28 cellular contexts compared by ENCODE assay signal in genomic region chr21:34521561-34521960, GRCh38. TPM values are rescaled to one million over a fixed set of nuclear protein-coding genes. Genes with fewer than 3 reads are reported as not detected.
DNase-seq lines count a peak whose midpoint lies in the region; ATAC-seq and TF ChIP-seq lines count a peak whose summit lies in the region.
"Had no signal": no experiment of that assay in that cellular context is flagged by ENCODE, and none has a peak within 500 bp of the region (broad histone marks: within the 10 kb centered on the region; RNA-seq: fewer than 3 reads in every experiment).

No MANE protein-coding gene starts in this region.

- H3K4me3 ChIP-seq in right atrium auricular region (no peak overlapping the region), heart left ventricle (no peak overlapping the region)
- H3K4me3 ChIP-seq: K562, MG63, SJCRH30, spleen had no signal

- TF ChIP-seq POLR2A in heart left ventricle (IDR thresholded peaks at IDR 0.05): no peak

- no peaks in the 10 kb centered on the region for H3K27me3 ChIP-seq in right atrium auricular region
- H3K27me3 ChIP-seq in heart left ventricle: no peaks in the 10 kb centered on the region
- H3K27me3 ChIP-seq: foreskin keratinocyte, MG63, SJCRH30, spleen had no signal

- no peak overlapping the region for H3K4me3 Mint-ChIP-seq in progenitor cell of endocrine pancreas (ENCODE audit: low read depth)
- H3K4me3 Mint-ChIP-seq: activated naive CD4-positive, alpha-beta T cell treated with anti-CD3 and anti-CD28 coated beads, Interleukin-2, amount 50 U/mL, for 24 hours; CD4-positive, alpha-beta memory T cell; endodermal cell; memory B cell had no signal

- no peaks in the 10 kb centered on the region for H3K9me3 Mint-ChIP-seq in progenitor cell of endocrine pancreas (ENCODE audit: low read depth)
- H3K9me3 Mint-ChIP-seq: activated naive CD4-positive, alpha-beta T cell treated with anti-CD3 and anti-CD28 coated beads, Interleukin-2, amount 50 U/mL, for 24 hours; CD4-positive, alpha-beta memory T cell; endodermal cell; memory B cell had no signal

- peaks cover 42% of the 10 kb centered on the region for H3K36me3 ChIP-seq in right atrium auricular region
- peaks cover 0 to 69% (median 66%) of the 10 kb centered on the region in 9 donors for H3K36me3 ChIP-seq in heart left ventricle

- peaks cover 17% of the 10 kb centered on the region for H3K36me3 Mint-ChIP-seq in progenitor cell of endocrine pancreas (ENCODE audit: insufficient read depth)

- H3K9me3 ChIP-seq in right atrium auricular region: no peaks in the 10 kb centered on the region
- H3K9me3 ChIP-seq in heart left ventricle: no peaks in the 10 kb centered on the region
- H3K9me3 ChIP-seq: MG63, SJCRH30, spleen had no signal

- peaks cover 5% of the 10 kb centered on the region for H3K27me3 Mint-ChIP-seq in progenitor cell of endocrine pancreas
- H3K27me3 Mint-ChIP-seq: activated naive CD4-positive, alpha-beta T cell treated with anti-CD3 and anti-CD28 coated beads, Interleukin-2, amount 50 U/mL, for 24 hours; CD4-positive, alpha-beta memory T cell; memory B cell had no signal

- no peak for DNase-seq in right atrium auricular region (ENCODE audit: low spot score)
- DNase-seq in heart left ventricle: no peak
- peak; percentile 48 for DNase-seq in islet precursor cell
- no peak for DNase-seq in progenitor cell of endocrine pancreas (ENCODE audit: low spot score, unreplicated experiment)
- DNase-seq in NCI-H2227 (lab: John Stamatoyannopoulos, UW; ENCODE audit: unreplicated experiment): no peak
- no peak for DNase-seq in NCI-H1694 treated with DMSO at 0.1 percent for 48 hours (lab: John Stamatoyannopoulos, UW)
- no peak for DNase-seq in T1000 (lab: John Stamatoyannopoulos, UW)
- DNase-seq in OCI-M1 (lab: John Stamatoyannopoulos, UW): no peak
- DNase-seq: activated CD4-positive, alpha-beta T cell treated with anti-CD3 and anti-CD28 coated beads, Interleukin-2, amount 50 U/mL, for 48 hours; activated CD4-positive, CD25-positive, alpha-beta regulatory T cell; activated CD8-positive, alpha-beta memory T cell treated with anti-CD3 and anti-CD28 coated beads, Interleukin-2, amount 50 U/mL, for 4 hours; amygdala; CD4-positive, alpha-beta memory T cell; cortex of kidney; DMS 273 treated with DMSO at 0.1 percent for 48 hours; endodermal cell; foreskin keratinocyte; MG63; NCI-H2081; NCI-H226; NCI-H69; SJCRH30; spleen; stimulated activated CD4-positive, alpha-beta T cell treated with anti-CD3 and anti-CD28 coated beads, Interleukin-4, amount 100 ng/mL, for 1 hour had no signal

- ATAC-seq in heart left ventricle: no peak
- ATAC-seq: esophagus mucosa, foreskin keratinocyte, K562 had no signal

- intact Hi-C loops in heart left ventricle (cut with DNase I): loop anchor here in 4 of 10 donors (5.0 kb wide), 4 partner anchors 61 to 91 kb away; no protein-coding TSS in a partner anchor

- peaks cover 46% of the 10 kb centered on the region for H3K4me1 Mint-ChIP-seq in progenitor cell of endocrine pancreas (ENCODE audit: low read depth)

- 96 to 98% (median 97%) methylated on average over 7 of the region's 7 CpGs for WGBS in heart left ventricle, 4 donors

- H3K27ac ChIP-seq in right atrium auricular region: peak overlapping the region; percentile 33 to 34
- peak overlapping the region in 6 of 12 donors; percentile 25 to 88 (median 42) for H3K27ac ChIP-seq in heart left ventricle
- H3K27ac ChIP-seq: foreskin keratinocyte, SJCRH30 had no signal

- H3K27ac Mint-ChIP-seq in progenitor cell of endocrine pancreas: peak overlapping the region; percentile 41
- H3K27ac Mint-ChIP-seq: activated naive CD4-positive, alpha-beta T cell treated with anti-CD3 and anti-CD28 coated beads, Interleukin-2, amount 50 U/mL, for 24 hours; memory B cell had no signal

- H3K4me1 ChIP-seq in right atrium auricular region (peaks cover 0 to 53% of the 10 kb centered on the region in 2 donors), heart left ventricle (peaks cover 0 to 98% (median 35%) of the 10 kb centered on the region in 12 donors)

- TF ChIP-seq CTCF in right atrium auricular region (IDR thresholded peaks at IDR 0.05) (no peak), heart left ventricle (IDR thresholded peaks at IDR 0.05) (no peak), progenitor cell of endocrine pancreas (IDR thresholded peaks at IDR 0.05; ENCODE audit: unreplicated experiment) (no peak)

RNA-seq across cellular contexts. Expression of gene KCNE1, which starts 9.6 kb away (rescaled TPM):
- total RNA-seq in right atrium auricular region (1 to 10 TPM in 1 of 2 donors, under 1 TPM in 1; 0.78 to 3.8 TPM), heart left ventricle (10 to 100 TPM in 2 of 9 donors, 1 to 10 TPM in 6, under 1 TPM in 1; 0.71 to 11.1 (median 5.6) TPM), progenitor cell of endocrine pancreas (0.31 and 0.53 TPM in 2 replicates)
- polyA plus RNA-seq in heart left ventricle: 1 to 10 TPM; 1.7 to 4.3 TPM
